In the genomic region with DNA sequence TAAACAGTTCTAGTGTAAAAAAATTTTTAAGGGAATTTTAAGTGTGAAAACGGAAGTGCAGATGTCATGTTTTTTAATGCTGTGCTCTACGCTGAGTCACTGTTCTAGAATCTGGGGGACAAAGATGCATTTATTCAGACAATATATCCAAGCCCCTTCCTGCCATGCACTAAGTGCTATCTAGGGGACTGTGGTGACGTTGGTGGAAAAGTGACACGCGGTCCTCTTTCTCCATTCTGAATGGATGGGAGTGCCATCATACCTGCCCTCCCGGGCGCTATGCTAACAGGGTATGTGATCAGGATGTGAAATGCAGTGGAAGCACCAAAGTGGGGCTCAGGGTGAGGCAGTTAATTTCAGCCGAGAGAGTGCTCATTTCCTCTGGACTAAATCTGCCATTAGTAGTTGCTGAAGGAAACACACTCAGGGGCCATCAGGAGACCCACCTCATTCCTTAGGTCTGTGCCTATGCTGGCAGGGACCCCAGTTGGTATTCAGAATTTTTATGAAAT, we compare ENCODE assay signal across 2 cellular contexts.
TF ChIP-seq lines count a peak whose summit lies in the region.

No MANE protein-coding gene starts in this region.

TF ChIP-seq in liver, 16 proteins besides CTCF, POLR2A, EP300 and RAD21:
- TF ChIP-seq NR2F2 (IDR thresholded peaks at IDR 0.05) (no peak), FOXA2 (IDR thresholded peaks at IDR 0.05) (no peak), GABPA (IDR thresholded peaks at IDR 0.05 in 1 of 2, conservative IDR thresholded peaks at IDR 0.05 in 1 of 2) (no peak), EGR1 (IDR thresholded peaks at IDR 0.05; ENCODE audit: low read depth in 2 of 2) (no peak), HNF4A (conservative IDR thresholded peaks at IDR 0.05) (no peak), JUND (IDR thresholded peaks at IDR 0.05) (no peak), RXRA (IDR thresholded peaks at IDR 0.05) (no peak), FOXA1 (IDR thresholded peaks at IDR 0.05) (no peak), TAF1 (conservative IDR thresholded peaks at IDR 0.05) (no peak)
- TF ChIP-seq, protein P1, sequence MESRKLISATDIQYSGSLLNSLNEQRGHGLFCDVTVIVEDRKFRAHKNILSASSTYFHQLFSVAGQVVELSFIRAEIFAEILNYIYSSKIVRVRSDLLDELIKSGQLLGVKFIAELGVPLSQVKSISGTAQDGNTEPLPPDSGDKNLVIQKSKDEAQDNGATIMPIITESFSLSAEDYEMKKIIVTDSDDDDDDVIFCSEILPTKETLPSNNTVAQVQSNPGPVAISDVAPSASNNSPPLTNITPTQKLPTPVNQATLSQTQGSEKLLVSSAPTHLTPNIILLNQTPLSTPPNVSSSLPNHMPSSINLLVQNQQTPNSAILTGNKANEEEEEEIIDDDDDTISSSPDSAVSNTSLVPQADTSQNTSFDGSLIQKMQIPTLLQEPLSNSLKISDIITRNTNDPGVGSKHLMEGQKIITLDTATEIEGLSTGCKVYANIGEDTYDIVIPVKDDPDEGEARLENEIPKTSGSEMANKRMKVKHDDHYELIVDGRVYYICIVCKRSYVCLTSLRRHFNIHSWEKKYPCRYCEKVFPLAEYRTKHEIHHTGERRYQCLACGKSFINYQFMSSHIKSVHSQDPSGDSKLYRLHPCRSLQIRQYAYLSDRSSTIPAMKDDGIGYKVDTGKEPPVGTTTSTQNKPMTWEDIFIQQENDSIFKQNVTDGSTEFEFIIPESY (IDR thresholded peaks at IDR 0.05), result no peak
- TF ChIP-seq, protein P2, sequence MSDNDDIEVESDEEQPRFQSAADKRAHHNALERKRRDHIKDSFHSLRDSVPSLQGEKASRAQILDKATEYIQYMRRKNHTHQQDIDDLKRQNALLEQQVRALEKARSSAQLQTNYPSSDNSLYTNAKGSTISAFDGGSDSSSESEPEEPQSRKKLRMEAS (IDR thresholded peaks at IDR 0.05), result no peak
- TF ChIP-seq, protein P3, sequence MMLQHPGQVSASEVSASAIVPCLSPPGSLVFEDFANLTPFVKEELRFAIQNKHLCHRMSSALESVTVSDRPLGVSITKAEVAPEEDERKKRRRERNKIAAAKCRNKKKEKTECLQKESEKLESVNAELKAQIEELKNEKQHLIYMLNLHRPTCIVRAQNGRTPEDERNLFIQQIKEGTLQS (IDR thresholded peaks at IDR 0.05), result no peak

TF ChIP-seq in HepG2, 621 proteins besides CTCF, POLR2A, EP300 and RAD21:
- TF ChIP-seq ZNF256 (CRISPR knock-in tag; conservative IDR thresholded peaks at IDR 0.05) (no peak), NFKBIZ (CRISPR knock-in tag; IDR thresholded peaks at IDR 0.05) (no peak), SALL2 (CRISPR knock-in tag; IDR thresholded peaks at IDR 0.05) (no peak), HMG20A (CRISPR knock-in tag; IDR thresholded peaks at IDR 0.05; ENCODE audit: borderline replicate concordance) (no peak), HNRNPLL (IDR thresholded peaks at IDR 0.05; ENCODE audit: low read depth, low read length, poor library complexity, severe bottlenecking) (no peak), KDM5A (IDR thresholded peaks at IDR 0.05; ENCODE audit: borderline replicate concordance, low read length) (no peak)
- TF ChIP-seq, protein P4, sequence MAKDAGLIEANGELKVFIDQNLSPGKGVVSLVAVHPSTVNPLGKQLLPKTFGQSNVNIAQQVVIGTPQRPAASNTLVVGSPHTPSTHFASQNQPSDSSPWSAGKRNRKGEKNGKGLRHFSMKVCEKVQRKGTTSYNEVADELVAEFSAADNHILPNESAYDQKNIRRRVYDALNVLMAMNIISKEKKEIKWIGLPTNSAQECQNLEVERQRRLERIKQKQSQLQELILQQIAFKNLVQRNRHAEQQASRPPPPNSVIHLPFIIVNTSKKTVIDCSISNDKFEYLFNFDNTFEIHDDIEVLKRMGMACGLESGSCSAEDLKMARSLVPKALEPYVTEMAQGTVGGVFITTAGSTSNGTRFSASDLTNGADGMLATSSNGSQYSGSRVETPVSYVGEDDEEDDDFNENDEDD (CRISPR knock-in tag; IDR thresholded peaks at IDR 0.05; ENCODE audit: borderline replicate concordance), result no peak
- TF ChIP-seq, protein P5, sequence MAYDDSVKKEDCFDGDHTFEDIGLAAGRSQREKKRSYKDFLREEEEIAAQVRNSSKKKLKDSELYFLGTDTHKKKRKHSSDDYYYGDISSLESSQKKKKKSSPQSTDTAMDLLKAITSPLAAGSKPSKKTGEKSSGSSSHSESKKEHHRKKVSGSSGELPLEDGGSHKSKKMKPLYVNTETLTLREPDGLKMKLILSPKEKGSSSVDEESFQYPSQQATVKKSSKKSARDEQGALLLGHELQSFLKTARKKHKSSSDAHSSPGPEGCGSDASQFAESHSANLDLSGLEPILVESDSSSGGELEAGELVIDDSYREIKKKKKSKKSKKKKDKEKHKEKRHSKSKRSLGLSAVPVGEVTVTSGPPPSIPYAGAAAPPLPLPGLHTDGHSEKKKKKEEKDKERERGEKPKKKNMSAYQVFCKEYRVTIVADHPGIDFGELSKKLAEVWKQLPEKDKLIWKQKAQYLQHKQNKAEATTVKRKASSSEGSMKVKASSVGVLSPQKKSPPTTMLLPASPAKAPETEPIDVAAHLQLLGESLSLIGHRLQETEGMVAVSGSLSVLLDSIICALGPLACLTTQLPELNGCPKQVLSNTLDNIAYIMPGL (CRISPR knock-in tag; IDR thresholded peaks at IDR 0.05; ENCODE audit: borderline replicate concordance in 1 of 2, low read depth in 1 of 2), result no peak
- TF ChIP-seq, protein P6, sequence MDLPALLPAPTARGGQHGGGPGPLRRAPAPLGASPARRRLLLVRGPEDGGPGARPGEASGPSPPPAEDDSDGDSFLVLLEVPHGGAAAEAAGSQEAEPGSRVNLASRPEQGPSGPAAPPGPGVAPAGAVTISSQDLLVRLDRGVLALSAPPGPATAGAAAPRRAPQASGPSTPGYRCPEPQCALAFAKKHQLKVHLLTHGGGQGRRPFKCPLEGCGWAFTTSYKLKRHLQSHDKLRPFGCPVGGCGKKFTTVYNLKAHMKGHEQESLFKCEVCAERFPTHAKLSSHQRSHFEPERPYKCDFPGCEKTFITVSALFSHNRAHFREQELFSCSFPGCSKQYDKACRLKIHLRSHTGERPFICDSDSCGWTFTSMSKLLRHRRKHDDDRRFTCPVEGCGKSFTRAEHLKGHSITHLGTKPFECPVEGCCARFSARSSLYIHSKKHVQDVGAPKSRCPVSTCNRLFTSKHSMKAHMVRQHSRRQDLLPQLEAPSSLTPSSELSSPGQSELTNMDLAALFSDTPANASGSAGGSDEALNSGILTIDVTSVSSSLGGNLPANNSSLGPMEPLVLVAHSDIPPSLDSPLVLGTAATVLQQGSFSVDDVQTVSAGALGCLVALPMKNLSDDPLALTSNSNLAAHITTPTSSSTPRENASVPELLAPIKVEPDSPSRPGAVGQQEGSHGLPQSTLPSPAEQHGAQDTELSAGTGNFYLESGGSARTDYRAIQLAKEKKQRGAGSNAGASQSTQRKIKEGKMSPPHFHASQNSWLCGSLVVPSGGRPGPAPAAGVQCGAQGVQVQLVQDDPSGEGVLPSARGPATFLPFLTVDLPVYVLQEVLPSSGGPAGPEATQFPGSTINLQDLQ (CRISPR knock-in tag; IDR thresholded peaks at IDR 0.05), result no peak
TF ChIP-seq in HepG2: peak in this region for 0.
